ENCODE assay signal across 8 cellular contexts in the genomic region with DNA sequence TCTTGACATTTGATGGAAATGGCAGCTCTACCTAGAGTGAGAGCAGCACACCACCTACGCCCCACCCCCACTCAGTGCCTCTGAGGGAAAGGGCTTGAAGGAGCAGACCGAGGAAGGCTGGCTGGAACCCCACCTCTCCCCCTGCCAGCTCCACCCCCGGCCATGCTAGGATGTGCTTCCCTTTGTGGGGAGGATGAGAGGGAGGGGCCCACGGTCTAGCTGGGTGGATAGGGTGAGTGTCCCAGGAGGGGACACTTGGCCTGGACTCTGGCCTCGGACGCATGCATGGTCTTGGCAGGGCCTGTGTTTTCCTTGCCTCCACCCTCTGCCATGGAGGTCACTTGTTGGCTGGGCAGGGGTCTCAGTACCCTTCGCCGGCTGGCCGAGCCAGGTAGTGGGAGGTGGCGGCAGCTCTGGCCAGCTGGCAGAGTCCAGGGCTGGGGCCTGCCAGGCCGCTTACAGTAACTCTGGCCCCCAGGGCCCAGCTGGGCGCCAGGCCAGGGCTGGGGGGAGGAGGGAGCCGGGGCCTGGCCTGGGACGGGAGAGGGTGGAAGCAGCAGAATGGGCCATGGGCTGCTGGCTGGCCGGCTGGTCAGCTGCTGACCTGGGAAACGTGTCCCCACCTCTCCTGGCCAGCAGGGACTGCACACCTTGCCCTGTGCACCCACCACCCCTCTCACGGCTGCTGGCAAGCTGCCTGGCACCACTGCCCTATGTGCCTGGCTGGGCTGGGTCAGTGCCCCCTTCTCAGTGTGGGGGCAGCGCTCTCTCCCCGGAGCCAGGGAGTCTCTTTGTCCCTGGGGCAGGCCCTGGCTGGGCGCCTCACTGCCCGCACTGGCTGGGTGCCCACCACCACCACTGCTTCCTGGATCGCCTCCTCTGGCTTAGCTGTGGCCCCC. TPM values are rescaled to one million over a fixed set of nuclear protein-coding genes. Genes with fewer than 3 reads are reported as not detected.
DNase-seq lines count a peak whose midpoint lies in the region; ATAC-seq, FAIRE-seq and TF ChIP-seq lines count a peak whose summit lies in the region.

No MANE protein-coding gene starts in this region.

- peaks cover 36 to 68% (median 64%) of the 10 kb centered on the region in 3 donors for H3K4me1 ChIP-seq in pancreas

- peak; percentile 83 to 93 (median 87) for ATAC-seq in pancreas
- no peak for ATAC-seq in HG03565 (IDR thresholded peaks at IDR 0.05; ENCODE audit: unreplicated experiment)
- no peak for ATAC-seq in HG03439 (IDR thresholded peaks at IDR 0.05; ENCODE audit: unreplicated experiment)
- ATAC-seq in HG03432 (IDR thresholded peaks at IDR 0.05; ENCODE audit: unreplicated experiment): no peak
- no peak for ATAC-seq in GM19324 (IDR thresholded peaks at IDR 0.05; ENCODE audit: low FRiP score, unreplicated experiment)

- FAIRE-seq in pancreas (lab: Jason Lieb, UNC): no peak

- WGBS in pancreas, 2 donors: 5% methylated on average over 16 to 22 of the region's 22 CpGs

- no peak overlapping the region for H3K4me3 ChIP-seq in fibroblast of pulmonary artery (replicated peaks; ENCODE audit: low read depth, low read length)
- peak overlapping the region in 2 of 4 donors; percentile 14 to 25 for H3K4me3 ChIP-seq in pancreas

- in situ Hi-C loops in Caki2 (cut with HindIII; ENCODE audit: low pct_unique_long_range_greater_than_20kb, low sequenced_read_pairs): no loop called here

- TF ChIP-seq CTCF in fibroblast of pulmonary artery (IDR thresholded peaks at IDR 0.05; ENCODE audit: low read length, missing control alignments): no peak
- no peak for TF ChIP-seq CTCF in pancreas (IDR thresholded peaks at IDR 0.05)

- H3K27ac ChIP-seq in pancreas: peak overlapping the region; percentile 56 to 84 (median 68)

- DNase-seq in Caki2 (ENCODE audit: low read depth) (peak; percentile 57), SHP77 treated with DMSO at 0.1 percent for 48 hours (lab: John Stamatoyannopoulos, UW) (peak; percentile 38), fibroblast of pulmonary artery (ENCODE audit: low read depth) (peak; percentile 88), pancreas (peak; percentile 89 to 95 (median 93))

- no peaks in the 10 kb centered on the region for H3K27me3 ChIP-seq in pancreas

- no peaks in the 10 kb centered on the region for H3K9me3 ChIP-seq in pancreas

- intact Hi-C loops in pancreas (cut with DNase I): no loop called here

- no peaks in the 10 kb centered on the region for H3K36me3 ChIP-seq in pancreas

RNA-seq across cellular contexts. Expression of a gene that starts 23.0 kb away (rescaled TPM):
- total RNA-seq in Caki2 (2014; rRNA removed; shearing (Covaris generic); ENCODE audit: low replicate concordance): 11.4 and 26.0 TPM in 2 replicates
- 10 to 100 TPM in 3 of 6 donors, 1 to 10 TPM in 3; 6.8 to 19.7 (median 10.1) TPM for total RNA-seq in pancreas
- polyA plus RNA-seq in pancreas: 10 to 100 TPM; 14.7 to 15.0 TPM

RNA-seq across cellular contexts. Expression of a gene that starts 32.5 kb away (rescaled TPM):
- total RNA-seq in Caki2 (2014; rRNA removed; shearing (Covaris generic); ENCODE audit: low replicate concordance): not detected in 2 replicates
- total RNA-seq in pancreas: under 1 TPM in 5 of 6 donors, not detected in 1; 0.19 to 0.67 (median 0.40) TPM
- under 1 TPM in 1 of 2 donors, not detected in 1; 0.09 TPM for polyA plus RNA-seq in pancreas

RNA-seq across cellular contexts. Expression of a gene that starts 44.3 kb away (rescaled TPM):
- total RNA-seq in Caki2 (2014; rRNA removed; shearing (Covaris generic); ENCODE audit: low replicate concordance): 60.9 and 68.1 TPM in 2 replicates
- total RNA-seq in pancreas: 1 to 10 TPM in 5 of 6 donors, under 1 TPM in 1; 0.71 to 3.3 (median 2.0) TPM
- 1 to 10 TPM in 1 of 2 donors, under 1 TPM in 1; 0.75 to 1.1 TPM for polyA plus RNA-seq in pancreas

Comparison
In these comparisons a context has a peak if more than half of its experiments do, and no peak if none do; other contexts are left out.
1. DNase-seq: peak in every context shown above with its lines; median percentile 93 in pancreas; 88 in fibroblast of pulmonary artery; 57 in Caki2; 38 in SHP77 treated with DMSO at 0.1 percent for 48 hours.
2. ATAC-seq: peak in pancreas (4 of 4); none in HG03565 (single experiment), HG03439 (single experiment), HG03432 (single experiment) and GM19324 (single experiment).
3. RNA of a gene that starts 44.3 kb away (total RNA-seq): 60.9 to 68.1 TPM in Caki2; 0.71 to 3.3 TPM in pancreas; every median in the first group is over 10 times any median in the second.